In genomic region chr11:17386331-17387084, GRCh38 we compare ENCODE assay signal across 8 cellular contexts. TPM values are rescaled to one million over a fixed set of nuclear protein-coding genes. Genes with fewer than 3 reads are reported as not detected.
DNase-seq lines count a peak whose midpoint lies in the region; ATAC-seq and TF ChIP-seq lines count a peak whose summit lies in the region.

No MANE protein-coding gene starts in this region.

- TF ChIP-seq CTCF in HEK293 (tag by site-specific recombination; IDR thresholded peaks at IDR 0.05) = peak; percentile 36
- TF ChIP-seq CTCF in epithelial cell of esophagus (IDR thresholded peaks at IDR 0.05; ENCODE audit: insufficient read depth, low read depth, low read length, missing control alignments) = peak; percentile 76

- DNase-seq in NCI-H748 (lab: John Stamatoyannopoulos, UW; ENCODE audit: unreplicated experiment) (peak; percentile 67), NCI-H748 treated with DMSO at 0.1 percent for 48 hours (lab: John Stamatoyannopoulos, UW) (no peak), NCI-H1092 (lab: John Stamatoyannopoulos, UW) (peak; percentile 45), epithelial cell of esophagus (ENCODE audit: low read depth) (peak; percentile 63)
- DNase-seq in activated CD4-positive, alpha-beta T cell treated with anti-CD3 and anti-CD28 coated beads, Interleukin-2, amount 10 ng/mL, durations not matched to agents 7 days and 5 days = peak; percentile 50
- DNase-seq in naive thymus-derived CD4-positive, alpha-beta T cell = peak in 5 of 9 donors; percentile 10 to 52 (median 29)

- H3K36me3 ChIP-seq in HEK293 (ENCODE audit: control insufficient read depth in 2 of 2, insufficient read depth in 1 of 2, low read length in 2 of 2) = peaks cover 0 to 12% of the 10 kb centered on the region in 2 experiments; a peak in 1 of 3 replicates
- no peaks in the 10 kb centered on the region for H3K36me3 ChIP-seq in naive thymus-derived CD4-positive, alpha-beta T cell (ENCODE audit: control insufficient read depth in 2 of 3, insufficient read depth in 3 of 3, low read length in 3 of 3)

- intact Hi-C loops in naive thymus-derived CD4-positive, alpha-beta T cell (cut with micrococcal nuclease) = loop anchor here in 1 of 2 donors (10.0 kb wide), 3 partner anchors 338 to 588 kb away; no protein-coding TSS in a partner anchor

- ATAC-seq in naive thymus-derived CD4-positive, alpha-beta T cell = peak; percentile 30
- no peak for ATAC-seq in HG02588 (IDR thresholded peaks at IDR 0.05; ENCODE audit: unreplicated experiment)

- H3K9me3 Mint-ChIP-seq in activated CD4-positive, alpha-beta T cell treated with anti-CD3 and anti-CD28 coated beads, Interleukin-2, amount 10 ng/mL, durations not matched to agents 7 days and 5 days = no peaks in the 10 kb centered on the region
- H3K9me3 Mint-ChIP-seq in naive thymus-derived CD4-positive, alpha-beta T cell = no peaks in the 10 kb centered on the region

- H3K27me3 ChIP-seq in naive thymus-derived CD4-positive, alpha-beta T cell (ENCODE audit: control insufficient read depth in 2 of 2, insufficient read depth in 2 of 2, low read length in 2 of 2) = no peaks in the 10 kb centered on the region

- H3K27ac Mint-ChIP-seq in activated CD4-positive, alpha-beta T cell treated with anti-CD3 and anti-CD28 coated beads, Interleukin-2, amount 10 ng/mL, durations not matched to agents 7 days and 5 days = no peak overlapping the region
- H3K27ac Mint-ChIP-seq in naive thymus-derived CD4-positive, alpha-beta T cell = no peak overlapping the region

- CTCF ChIA-PET in HEK293 (lab: Yijun Ruan, JAX) = interaction anchor here (0.6 to 12.3 kb wide), 23 partner anchors 8 to 481 kb away, joined by 3 to 318 read pairs (median 3); no protein-coding TSS in a partner anchor
- CTCF ChIA-PET in activated CD4-positive, alpha-beta T cell treated with anti-CD3 and anti-CD28 coated beads, Interleukin-2, amount 10 ng/mL, durations not matched to agents 7 days and 5 days (lab: Charles Lee) = interaction anchor here (0.7 to 1.0 kb wide), 5 partner anchors 9 to 159 kb away, joined by 3 to 4 read pairs (median 3); no protein-coding TSS in a partner anchor
- CTCF ChIA-PET in naive thymus-derived CD4-positive, alpha-beta T cell (lab: Charles Lee) = interaction anchor here (0.7 to 1.2 kb wide), 4 partner anchors 118 to 156 kb away, joined by 3 to 5 read pairs (median 4); no protein-coding TSS in a partner anchor

- no peaks in the 10 kb centered on the region for H3K4me1 ChIP-seq in HEK293 (ENCODE audit: control insufficient read depth, insufficient read depth, low read length)
- H3K4me1 ChIP-seq in naive thymus-derived CD4-positive, alpha-beta T cell (ENCODE audit: control insufficient read depth in 2 of 2, insufficient read depth in 2 of 2, low read length in 2 of 2) = peaks cover 0 to 4% of the 10 kb centered on the region in 2 donors

- H3K4me3 ChIP-seq in HEK293 (ENCODE audit: low read depth, low read length) (no peak overlapping the region), epithelial cell of esophagus (ENCODE audit: low read length) (no peak overlapping the region)
- H3K4me3 ChIP-seq in naive thymus-derived CD4-positive, alpha-beta T cell (ENCODE audit: low read length) = no peak overlapping the region

- H3K9me3 ChIP-seq in HEK293 (ENCODE audit: control insufficient read depth, insufficient read depth, low read depth, low read length) = no peaks in the 10 kb centered on the region
- H3K9me3 ChIP-seq in naive thymus-derived CD4-positive, alpha-beta T cell (ENCODE audit: control insufficient read depth in 2 of 3, low read length in 3 of 3) = no peaks in the 10 kb centered on the region

- no peaks in the 10 kb centered on the region for H3K36me3 Mint-ChIP-seq in activated CD4-positive, alpha-beta T cell treated with anti-CD3 and anti-CD28 coated beads, Interleukin-2, amount 10 ng/mL, durations not matched to agents 7 days and 5 days (ENCODE audit: low read depth)
- H3K36me3 Mint-ChIP-seq in naive thymus-derived CD4-positive, alpha-beta T cell = no peaks in the 10 kb centered on the region

- no peak overlapping the region for H3K27ac ChIP-seq in HEK293 (ENCODE audit: extremely low read depth, low read depth, low read length)
- H3K27ac ChIP-seq in naive thymus-derived CD4-positive, alpha-beta T cell (ENCODE audit: low read depth, low read length) = no peak overlapping the region

- peaks cover 12% of the 10 kb centered on the region for H3K4me1 Mint-ChIP-seq in activated CD4-positive, alpha-beta T cell treated with anti-CD3 and anti-CD28 coated beads, Interleukin-2, amount 10 ng/mL, durations not matched to agents 7 days and 5 days
- peaks cover 0 to 9% (median 5%) of the 10 kb centered on the region in 7 donors for H3K4me1 Mint-ChIP-seq in naive thymus-derived CD4-positive, alpha-beta T cell

- H3K27me3 Mint-ChIP-seq in activated CD4-positive, alpha-beta T cell treated with anti-CD3 and anti-CD28 coated beads, Interleukin-2, amount 10 ng/mL, durations not matched to agents 7 days and 5 days = peaks cover 12% of the 10 kb centered on the region
- peaks cover 0 to 15% (median 0%) of the 10 kb centered on the region in 5 donors for H3K27me3 Mint-ChIP-seq in naive thymus-derived CD4-positive, alpha-beta T cell

- no peak overlapping the region for H3K4me3 Mint-ChIP-seq in activated CD4-positive, alpha-beta T cell treated with anti-CD3 and anti-CD28 coated beads, Interleukin-2, amount 10 ng/mL, durations not matched to agents 7 days and 5 days
- H3K4me3 Mint-ChIP-seq in naive thymus-derived CD4-positive, alpha-beta T cell = peak overlapping the region in 4 of 10 donors; percentile 30 to 83 (median 56)

- POLR2A ChIA-PET in HEK293 (lab: Yijun Ruan, JAX) = interaction anchor here (0.6 to 1.2 kb wide), 4 partner anchors 19 to 141 kb away, joined by 3 read pairs; no protein-coding TSS in a partner anchor
- POLR2A ChIA-PET in activated CD4-positive, alpha-beta T cell treated with anti-CD3 and anti-CD28 coated beads, Interleukin-2, amount 10 ng/mL, durations not matched to agents 7 days and 5 days (lab: Charles Lee) = no interaction called here
- POLR2A ChIA-PET in naive thymus-derived CD4-positive, alpha-beta T cell (lab: Charles Lee) = no interaction called here

TF ChIP-seq in HEK293, 187 proteins besides CTCF, POLR2A, EP300 and RAD21 (continues in another document):
- TF ChIP-seq ZNF449 (tag by site-specific recombination; IDR thresholded peaks at IDR 0.05) = peak; percentile 36; the same call in 1 of the 2 replicates
- no peak for TF ChIP-seq HOXC10 (CRISPR knock-in tag; IDR thresholded peaks at IDR 0.05)
- no peak for TF ChIP-seq KLF7 (tag by site-specific recombination; IDR thresholded peaks at IDR 0.05; ENCODE audit: borderline replicate concordance)
- TF ChIP-seq TCF7L2 (IDR thresholded peaks at IDR 0.05; ENCODE audit: borderline replicate concordance, low read depth, low read length) = no peak
- TF ChIP-seq ZNF514 (tag by site-specific recombination; IDR thresholded peaks at IDR 0.05) = no peak
- no peak for TF ChIP-seq ZNF398 (tag by site-specific recombination; IDR thresholded peaks at IDR 0.05)
- TF ChIP-seq EGR2 (tag by site-specific recombination; IDR thresholded peaks at IDR 0.05; ENCODE audit: low read depth) = no peak
- peak; percentile 60 for TF ChIP-seq ZNF341 (tag by site-specific recombination; IDR thresholded peaks at IDR 0.05; ENCODE audit: low read depth)
- no peak for TF ChIP-seq ZNF747 (tag by site-specific recombination; IDR thresholded peaks at IDR 0.05)
- TF ChIP-seq SP7 (tag by site-specific recombination; IDR thresholded peaks at IDR 0.05) = no peak
- no peak for TF ChIP-seq ZSCAN4 (tag by site-specific recombination; IDR thresholded peaks at IDR 0.05)

RNA-seq across cellular contexts. Expression of gene KCNJ11, which starts 2.0 kb away (rescaled TPM):
- 1 to 10 TPM in 1 of 2 experiments, under 1 TPM in 1; 0.64 to 1.2 TPM for total RNA-seq in activated CD4-positive, alpha-beta T cell treated with anti-CD3 and anti-CD28 coated beads, Interleukin-2, amount 10 ng/mL, durations not matched to agents 7 days and 5 days
- total RNA-seq in naive thymus-derived CD4-positive, alpha-beta T cell = 1 to 10 TPM in 1 of 5 experiments, under 1 TPM in 2, not detected in 2; 0.24 to 1.4 (median 0.30) TPM
- not detected for polyA plus RNA-seq in naive thymus-derived CD4-positive, alpha-beta T cell

RNA-seq across cellular contexts. Expression of gene NCR3LG1, which starts 34.9 kb away (rescaled TPM):
- total RNA-seq in activated CD4-positive, alpha-beta T cell treated with anti-CD3 and anti-CD28 coated beads, Interleukin-2, amount 10 ng/mL, durations not matched to agents 7 days and 5 days = under 1 TPM; 0.30 to 0.42 TPM
- 1 to 10 TPM in 4 of 5 experiments, under 1 TPM in 1; 0.70 to 2.9 (median 2.3) TPM for total RNA-seq in naive thymus-derived CD4-positive, alpha-beta T cell
- not detected for polyA plus RNA-seq in naive thymus-derived CD4-positive, alpha-beta T cell
